Comparison of ENCODE assay signal across 11 cellular contexts in the genomic region with DNA sequence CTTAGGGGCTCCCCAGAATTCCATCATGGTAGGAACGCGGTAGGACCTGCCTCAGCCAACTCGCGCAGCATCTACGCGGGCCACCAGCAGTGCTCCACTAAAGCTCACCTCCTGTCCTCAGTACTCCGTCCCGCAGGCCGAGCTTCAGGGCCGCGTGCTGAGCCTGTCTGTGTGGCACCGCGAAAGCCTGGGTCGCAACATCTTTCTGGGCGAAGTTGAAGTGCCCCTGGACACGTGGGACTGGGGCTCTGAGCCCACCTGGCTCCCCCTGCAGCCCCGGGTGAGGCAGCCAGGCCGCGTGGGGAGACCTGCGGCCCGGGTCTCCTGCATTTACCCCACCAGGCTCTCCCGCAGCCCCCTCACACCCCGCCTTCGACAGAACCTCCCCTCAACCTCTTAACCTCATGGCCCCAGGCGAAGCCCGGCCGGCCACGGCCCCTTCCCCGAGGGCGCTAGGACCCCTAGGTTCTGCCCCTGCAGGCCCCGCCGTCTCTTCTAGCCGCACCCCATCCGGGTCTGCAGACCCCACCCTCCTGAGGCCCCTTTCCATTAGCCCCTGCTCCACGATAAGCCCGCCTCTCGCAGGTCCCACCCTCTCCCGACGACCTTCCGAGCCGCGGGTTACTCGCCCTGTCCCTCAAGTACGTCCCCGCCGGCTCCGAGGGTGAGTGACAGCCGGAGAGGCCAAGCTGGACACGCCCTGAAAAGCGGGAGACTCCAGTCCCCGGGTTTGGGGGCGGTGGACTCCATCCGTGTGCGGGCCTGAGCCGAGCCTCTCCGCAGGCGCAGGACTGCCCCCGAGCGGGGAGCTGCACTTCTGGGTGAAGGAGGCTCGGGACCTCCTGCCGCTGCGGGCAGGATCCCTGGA. TPM values are rescaled to one million over a fixed set of nuclear protein-coding genes. Genes with fewer than 3 reads are reported as not detected.
DNase-seq lines count a peak whose midpoint lies in the region; ATAC-seq and TF ChIP-seq lines count a peak whose summit lies in the region.
"Had no signal": no experiment of that assay in that cellular context is flagged by ENCODE, and none has a peak within 500 bp of the region (broad histone marks: within the 10 kb centered on the region; RNA-seq: fewer than 3 reads in every experiment).

No MANE protein-coding gene starts in this region.

- DNase-seq in H9 = peak; percentile 99
- no peak for DNase-seq in dorsolateral prefrontal cortex
- DNase-seq in islet precursor cell = peak; percentile 97
- DNase-seq in stimulated activated effector memory CD8-positive, alpha-beta T cell treated with anti-CD3 and anti-CD28 coated beads, Interleukin-12 subunit alpha, Interleukin-12 subunit beta, amount 100 ng/mL, for 72 hours (ENCODE audit: low spot score in 2 of 2) = no peak
- DNase-seq in GDM1 (lab: John Stamatoyannopoulos, UW) = no peak
- no peak for DNase-seq in NCI-H526 (lab: John Stamatoyannopoulos, UW)
- DNase-seq in NCI-H187 treated with DMSO at 0.1 percent for 48 hours (lab: John Stamatoyannopoulos, UW) = no peak
- no peak for DNase-seq in kidney glomerular epithelial cell (lab: John Stamatoyannopoulos, UW)
- DNase-seq: activated CD4-positive, alpha-beta T cell treated with anti-CD3 and anti-CD28 coated beads, Interleukin-2, amount 50 U/mL, for 1 hour; DND-41 had no signal

- no peaks in the 10 kb centered on the region for H3K4me1 ChIP-seq in H9 (ENCODE audit: insufficient read depth, low read length)

- H3K4me1 Mint-ChIP-seq in H9 = peaks cover 14 to 20% of the 10 kb centered on the region in 2 experiments
- peaks cover 33% of the 10 kb centered on the region for H3K4me1 Mint-ChIP-seq in stimulated activated effector memory CD8-positive, alpha-beta T cell treated with anti-CD3 and anti-CD28 coated beads, Interleukin-12 subunit alpha, Interleukin-12 subunit beta, amount 100 ng/mL, for 72 hours

- H2AFZ ChIP-seq in H9 (ENCODE audit: low read length) = no peak overlapping the region

- H4K20me1 ChIP-seq in H9 (ENCODE audit: control insufficient read depth, insufficient read depth, insufficient read length) = peaks cover 4% of the 10 kb centered on the region

- TF ChIP-seq CTCF in H9 (conservative IDR thresholded peaks at IDR 0.05) (peak; percentile 36; the same call in 2 of the 3 replicates), dorsolateral prefrontal cortex (IDR thresholded peaks at IDR 0.05 in 54 of 56, conservative IDR thresholded peaks at IDR 0.05 in 2 of 56; ENCODE audit: low read depth in 1 of 56, partially characterized antibody in 56 of 56) (no peak)

- WGBS in H9 (ENCODE audit: extremely low coverage, insufficient read length, low lambda C conversion rate) = no CpG with 5 or more reads among the region's 62 CpGs

- no peak overlapping the region for H3K14ac ChIP-seq in H9 (ENCODE audit: insufficient read depth, low read length)

- H4K8ac ChIP-seq in H9 (replicated peaks; ENCODE audit: insufficient read length, low read depth, low read length) = no peak overlapping the region

- H3K27me3 Mint-ChIP-seq in H9 (ENCODE audit: low read depth) = peaks cover 23% of the 10 kb centered on the region

- H3K18ac ChIP-seq in H9 (ENCODE audit: insufficient read length, low read depth, low read length) = peak overlapping the region; percentile 4

- H3T11ph ChIP-seq in H9 (ENCODE audit: low read length) = no peak overlapping the region

- H3K23ac ChIP-seq in H9 (ENCODE audit: insufficient read length, low read depth, low read length) = no peak overlapping the region

- H3K9ac ChIP-seq in H9 (ENCODE audit: extremely low read depth, insufficient read length, low read length) = peak overlapping the region; percentile 4

- no peaks in the 10 kb centered on the region; the same call in 1 of the 2 replicates for H3K79me2 ChIP-seq in H9 (ENCODE audit: insufficient read depth, low read length)

- H2BK12ac ChIP-seq in H9 (ENCODE audit: insufficient read length, low read depth, low read length) = no peak overlapping the region

- H3K4me2 ChIP-seq in H9 (ENCODE audit: insufficient read depth, insufficient read length, low read length) = peak overlapping the region; percentile 71

- peaks cover 21% of the 10 kb centered on the region for H3K23me2 ChIP-seq in H9 (ENCODE audit: insufficient read length, low read depth, low read length, poor library complexity, severe bottlenecking)

- no peak overlapping the region for H4K5ac ChIP-seq in H9 (ENCODE audit: insufficient read length, low read depth, low read length)

- no peak overlapping the region for H2BK120ac ChIP-seq in H9 (ENCODE audit: low read depth, low read length, poor library complexity, severe bottlenecking)

- no peaks in the 10 kb centered on the region for H3K9me3 ChIP-seq in H9 (ENCODE audit: control insufficient read depth, low read depth, low read length)
- H3K9me3 ChIP-seq: ascending aorta had no signal

- no peak overlapping the region for H2BK5ac ChIP-seq in H9 (ENCODE audit: insufficient read length, low read length)

- H3K4me3 ChIP-seq in dorsolateral prefrontal cortex = peak overlapping the region in 39 of 59 donors; percentile 9 to 69 (median 54)

- peak overlapping the region; percentile 70 to 84 for H3K4me3 Mint-ChIP-seq in H9
- no peak overlapping the region for H3K4me3 Mint-ChIP-seq in stimulated activated effector memory CD8-positive, alpha-beta T cell treated with anti-CD3 and anti-CD28 coated beads, Interleukin-12 subunit alpha, Interleukin-12 subunit beta, amount 100 ng/mL, for 72 hours

- H3K27ac ChIP-seq in H9 (ENCODE audit: insufficient read length, low read depth, low read length) (no peak overlapping the region), dorsolateral prefrontal cortex (peak overlapping the region in 1 of 59 donors; percentile 27)
- H3K27ac ChIP-seq: ascending aorta had no signal

- H3K56ac ChIP-seq in H9 (ENCODE audit: insufficient read length, low read depth, low read length) = no peak overlapping the region

- peaks cover 4 to 18% (median 12%) of the 10 kb centered on the region in 3 experiments; a peak in 5 of 7 replicates for H3K36me3 Mint-ChIP-seq in H9 (ENCODE audit: insufficient read depth in 1 of 3, low read depth in 3 of 3)
- peaks cover 59% of the 10 kb centered on the region for H3K36me3 Mint-ChIP-seq in stimulated activated effector memory CD8-positive, alpha-beta T cell treated with anti-CD3 and anti-CD28 coated beads, Interleukin-12 subunit alpha, Interleukin-12 subunit beta, amount 100 ng/mL, for 72 hours

- no peak overlapping the region for H3K27ac Mint-ChIP-seq in H9
- peak overlapping the region; percentile 72 for H3K27ac Mint-ChIP-seq in stimulated activated effector memory CD8-positive, alpha-beta T cell treated with anti-CD3 and anti-CD28 coated beads, Interleukin-12 subunit alpha, Interleukin-12 subunit beta, amount 100 ng/mL, for 72 hours

- H4K91ac ChIP-seq in H9 (ENCODE audit: insufficient read length, low read depth, low read length) = no peak overlapping the region

- H2BK15ac ChIP-seq in H9 (ENCODE audit: low read depth, low read length) = no peak overlapping the region

- no peaks in the 10 kb centered on the region for H3K9me3 Mint-ChIP-seq in H9
- H3K9me3 Mint-ChIP-seq in stimulated activated effector memory CD8-positive, alpha-beta T cell treated with anti-CD3 and anti-CD28 coated beads, Interleukin-12 subunit alpha, Interleukin-12 subunit beta, amount 100 ng/mL, for 72 hours = no peaks in the 10 kb centered on the region

- H2AK5ac ChIP-seq in H9 (ENCODE audit: insufficient read length, low read length) = no peak overlapping the region

- H3K79me1 ChIP-seq in H9 (ENCODE audit: insufficient read depth, low read depth, low read length, poor library complexity, severe bottlenecking) = no peaks in the 10 kb centered on the region

- H2BK20ac ChIP-seq in H9 (ENCODE audit: low read depth, low read length, poor library complexity, severe bottlenecking) = no peak overlapping the region

- intact Hi-C loops in dorsolateral prefrontal cortex (cut with DNase I) = loop anchor here in 1 of 2 donors (10.0 kb wide), 1 partner anchor 1906 kb away; no protein-coding TSS in a partner anchor

- no peak overlapping the region for H3K4ac ChIP-seq in H9 (ENCODE audit: low read depth, low read length)

- no peak for ATAC-seq in stimulated activated effector memory CD8-positive, alpha-beta T cell treated with anti-CD3 and anti-CD28 coated beads, Interleukin-12 subunit alpha, Interleukin-12 subunit beta, amount 100 ng/mL, for 72 hours

- no peaks in the 10 kb centered on the region for H3K27me3 ChIP-seq in H9 (ENCODE audit: insufficient read depth, low read length)
- H3K27me3 ChIP-seq in dorsolateral prefrontal cortex = peaks cover 0 to 22% (median 4%) of the 10 kb centered on the region in 45 donors

RNA-seq across cellular contexts. Expression of gene SYTL1, which starts 9.1 kb away (rescaled TPM):
- total RNA-seq in H9 (2021) (12.0 and 13.0 TPM in 2 replicates), dorsolateral prefrontal cortex (1 to 10 TPM in 98 of 120 experiments, under 1 TPM in 22; 0.37 to 5.3 (median 2.2) TPM)

RNA-seq across cellular contexts. Expression of gene MAP3K6, which starts 15.9 kb away (rescaled TPM):
- 7.0 and 7.7 TPM in 2 replicates for total RNA-seq in H9 (2021)
- 10 to 100 TPM in 116 of 120 experiments, 1 to 10 TPM in 4; 8.7 to 37.4 (median 18.7) TPM for total RNA-seq in dorsolateral prefrontal cortex

RNA-seq across cellular contexts. Expression of gene FCN3, which starts 23.7 kb away (rescaled TPM):
- total RNA-seq in H9 (2021) (0.22 TPM in 2 replicates), dorsolateral prefrontal cortex (1 to 10 TPM in 17 of 120 experiments, under 1 TPM in 38, not detected in 65; 0.38 to 2.3 (median 0.74) TPM)

RNA-seq across cellular contexts. Expression of gene TMEM222, which starts 28.9 kb away (rescaled TPM):
- total RNA-seq in H9 (2021) (36.8 and 37.0 TPM in 2 replicates), dorsolateral prefrontal cortex (10 to 100 TPM; 37.6 to 69.9 (median 51.8) TPM)

RNA-seq across cellular contexts. Expression of gene CD164L2, which starts 32.2 kb away (rescaled TPM):
- 1.2 and 1.5 TPM in 2 replicates for total RNA-seq in H9 (2021)
- total RNA-seq in dorsolateral prefrontal cortex = 1 to 10 TPM in 5 of 120 experiments, under 1 TPM in 30, not detected in 85; 0.24 to 1.6 (median 0.59) TPM
- total RNA-seq: ascending aorta had no signal

Comparison
In these comparisons a context has a peak if more than half of its experiments do, and no peak if none do; other contexts are left out.
1. DNase-seq: peak in H9 (single experiment) and islet precursor cell (single experiment); none in dorsolateral prefrontal cortex (0 of 10), stimulated activated effector memory CD8-positive, alpha-beta T cell treated with anti-CD3 and anti-CD28 coated beads, Interleukin-12 subunit alpha, Interleukin-12 subunit beta, amount 100 ng/mL, for 72 hours (0 of 2), GDM1 (single experiment), NCI-H526 (0 of 2), NCI-H187 treated with DMSO at 0.1 percent for 48 hours (single experiment) and kidney glomerular epithelial cell (single experiment).